In the genomic region with DNA sequence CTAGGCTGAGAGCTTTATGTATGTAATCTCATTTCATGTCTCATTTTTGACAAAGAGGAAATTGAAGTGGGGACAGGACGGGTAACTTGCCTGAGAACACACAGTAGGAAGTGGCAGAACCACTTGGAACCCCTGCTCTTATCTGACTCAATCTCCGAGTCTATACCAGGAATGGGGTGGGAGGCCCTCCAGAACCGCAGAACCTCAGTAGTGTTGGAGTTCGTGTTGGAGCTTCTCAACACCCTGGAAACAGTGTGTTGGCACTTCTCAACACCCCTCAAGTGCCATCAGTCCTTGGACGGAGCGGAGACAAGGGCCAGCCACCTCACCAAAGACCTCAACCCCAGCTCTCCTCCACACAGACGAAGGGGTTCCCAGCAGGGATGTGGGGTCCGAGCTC, we compare ENCODE assay signal across 16 cellular contexts. TPM values are rescaled to one million over a fixed set of nuclear protein-coding genes. Genes with fewer than 3 reads are reported as not detected.
DNase-seq lines count a peak whose midpoint lies in the region; ATAC-seq and TF ChIP-seq lines count a peak whose summit lies in the region.
"Had no signal": no experiment of that assay in that cellular context is flagged by ENCODE, and none has a peak within 500 bp of the region (broad histone marks: within the 10 kb centered on the region; RNA-seq: fewer than 3 reads in every experiment).

No MANE protein-coding gene starts in this region.

- H3K4me2 ChIP-seq in osteoblast (ENCODE audit: insufficient read depth, low read length) = no peak overlapping the region

- intact Hi-C loops in left lung (cut with DNase I) = no loop called here
- intact Hi-C loops in activated naive CD4-positive, alpha-beta T cell treated with anti-CD3 and anti-CD28 coated beads for 36 hours (cut with micrococcal nuclease) = loop anchor here (10.0 kb wide), 1 partner anchor 52 kb away; no protein-coding TSS in a partner anchor

- DNase-seq in CD1c-positive myeloid dendritic cell (ENCODE audit: extremely low spot score) = peak; percentile 65
- DNase-seq in KG1 (lab: John Stamatoyannopoulos, UW) = peak; percentile 36
- no peak for DNase-seq in left lung
- DNase-seq in osteoblast (ENCODE audit: insufficient read length, low spot score, missing footprints) = peak; percentile 50
- DNase-seq in NCI-H187 treated with DMSO at 0.1 percent for 48 hours (lab: John Stamatoyannopoulos, UW) = no peak
- DNase-seq in stimulated activated naive B cell treated with anti-CD40 and anti-IgM and Interleukin-4, amounts not matched to agents 10 μg/mL and 1 μg/mL and 100 μg/mL, for 72 hours = no peak
- DNase-seq in activated naive CD4-positive, alpha-beta T cell treated with anti-CD3 and anti-CD28 coated beads for 36 hours = no peak
- DNase-seq: BE2C; Caco-2; CD8-positive, alpha-beta memory T cell; DMS53; GF-D8 had no signal

- H3K79me2 ChIP-seq in osteoblast (ENCODE audit: insufficient read depth, low read length) = no peaks in the 10 kb centered on the region

- peak; percentile 52 for ATAC-seq in left lung
- no peak for ATAC-seq in HG02981 (IDR thresholded peaks at IDR 0.05; ENCODE audit: unreplicated experiment)
- ATAC-seq in stimulated activated naive B cell treated with anti-CD40 and anti-IgM and Interleukin-4, amounts not matched to agents 10 μg/mL and 1 μg/mL and 100 μg/mL, for 72 hours (replicated peaks) = no peak
- ATAC-seq: HCT116 had no signal

- H3K27me3 Mint-ChIP-seq in stimulated activated naive B cell treated with anti-CD40 and anti-IgM and Interleukin-4, amounts not matched to agents 10 μg/mL and 1 μg/mL and 100 μg/mL, for 72 hours = peaks cover 0 to 4% of the 10 kb centered on the region in 2 donors
- peaks cover 16% of the 10 kb centered on the region for H3K27me3 Mint-ChIP-seq in activated naive CD4-positive, alpha-beta T cell treated with anti-CD3 and anti-CD28 coated beads for 36 hours (ENCODE audit: low read depth)

- H3K4me3 ChIP-seq in left lung (no peak overlapping the region), osteoblast (ENCODE audit: insufficient read depth, low read length) (no peak overlapping the region)

- H2AFZ ChIP-seq in osteoblast (ENCODE audit: low read length) = no peak overlapping the region

- H3K4me1 ChIP-seq in left lung (peaks cover 11 to 41% of the 10 kb centered on the region in 2 donors), osteoblast (ENCODE audit: insufficient read depth, low read length) (peaks cover 14% of the 10 kb centered on the region)
- H3K4me1 ChIP-seq: BE2C had no signal

- CTCF ChIA-PET in activated naive CD4-positive, alpha-beta T cell treated with anti-CD3 and anti-CD28 coated beads for 36 hours (lab: Charles Lee) = interaction anchor here (0.6 to 1.9 kb wide), 5 partner anchors 27 to 130 kb away, joined by 3 to 8 read pairs (median 8); no protein-coding TSS in a partner anchor

- H3K4me1 Mint-ChIP-seq in stimulated activated naive B cell treated with anti-CD40 and anti-IgM and Interleukin-4, amounts not matched to agents 10 μg/mL and 1 μg/mL and 100 μg/mL, for 72 hours = peaks cover 13 to 24% of the 10 kb centered on the region in 2 donors
- H3K4me1 Mint-ChIP-seq in activated naive CD4-positive, alpha-beta T cell treated with anti-CD3 and anti-CD28 coated beads for 36 hours (ENCODE audit: low read depth) = peaks cover 18% of the 10 kb centered on the region

- H3K9me3 Mint-ChIP-seq in stimulated activated naive B cell treated with anti-CD40 and anti-IgM and Interleukin-4, amounts not matched to agents 10 μg/mL and 1 μg/mL and 100 μg/mL, for 72 hours = no peaks in the 10 kb centered on the region
- no peaks in the 10 kb centered on the region for H3K9me3 Mint-ChIP-seq in activated naive CD4-positive, alpha-beta T cell treated with anti-CD3 and anti-CD28 coated beads for 36 hours
- H3K9me3 Mint-ChIP-seq: CD14-positive monocyte; CD8-positive, alpha-beta memory T cell had no signal

- no peak overlapping the region for H3K27ac Mint-ChIP-seq in stimulated activated naive B cell treated with anti-CD40 and anti-IgM and Interleukin-4, amounts not matched to agents 10 μg/mL and 1 μg/mL and 100 μg/mL, for 72 hours
- no peak overlapping the region for H3K27ac Mint-ChIP-seq in activated naive CD4-positive, alpha-beta T cell treated with anti-CD3 and anti-CD28 coated beads for 36 hours
- H3K27ac Mint-ChIP-seq: CD8-positive, alpha-beta memory T cell had no signal

- no peak overlapping the region for H3K4me3 Mint-ChIP-seq in stimulated activated naive B cell treated with anti-CD40 and anti-IgM and Interleukin-4, amounts not matched to agents 10 μg/mL and 1 μg/mL and 100 μg/mL, for 72 hours
- H3K4me3 Mint-ChIP-seq in activated naive CD4-positive, alpha-beta T cell treated with anti-CD3 and anti-CD28 coated beads for 36 hours = no peak overlapping the region
- H3K4me3 Mint-ChIP-seq: CD14-positive monocyte; CD8-positive, alpha-beta memory T cell had no signal

- no peak for TF ChIP-seq CTCF in left lung (IDR thresholded peaks at IDR 0.05)
- TF ChIP-seq CTCF in osteoblast (IDR thresholded peaks at IDR 0.05; ENCODE audit: extremely low read depth, low read depth, low read length) = no peak

- H3K27me3 ChIP-seq in left lung (no peaks in the 10 kb centered on the region), osteoblast (ENCODE audit: insufficient read depth, low read length) (no peaks in the 10 kb centered on the region)

- no peaks in the 10 kb centered on the region for H3K36me3 Mint-ChIP-seq in stimulated activated naive B cell treated with anti-CD40 and anti-IgM and Interleukin-4, amounts not matched to agents 10 μg/mL and 1 μg/mL and 100 μg/mL, for 72 hours
- H3K36me3 Mint-ChIP-seq in activated naive CD4-positive, alpha-beta T cell treated with anti-CD3 and anti-CD28 coated beads for 36 hours (ENCODE audit: low read depth) = no peaks in the 10 kb centered on the region
- H3K36me3 Mint-ChIP-seq: CD14-positive monocyte had no signal

- no peaks in the 10 kb centered on the region for H3K9me3 ChIP-seq in left lung
- H3K9me3 ChIP-seq in osteoblast (ENCODE audit: low read depth, low read length) = no peaks in the 10 kb centered on the region
- H3K9me3 ChIP-seq: BE2C, Caco-2 had no signal

- H3K27ac ChIP-seq in left lung = peak overlapping the region in 1 of 2 donors; percentile 65
- H3K27ac ChIP-seq in osteoblast (ENCODE audit: low read depth, low read length) = no peak overlapping the region
- H3K27ac ChIP-seq: HL-60 had no signal

- H3K36me3 ChIP-seq in left lung (peaks cover 0 to 4% of the 10 kb centered on the region in 2 donors), osteoblast (ENCODE audit: insufficient read depth, low read length) (no peaks in the 10 kb centered on the region)
- H3K36me3 ChIP-seq: BE2C had no signal

- H4K20me1 ChIP-seq in osteoblast (ENCODE audit: insufficient read depth, low read length) = no peaks in the 10 kb centered on the region

RNA-seq across cellular contexts. Expression of a gene that starts 38.7 kb away (rescaled TPM):
- 10 to 100 TPM in 1 of 2 donors, 1 to 10 TPM in 1; 9.4 to 19.2 TPM for total RNA-seq in left lung
- 4.3 and 6.2 TPM in 2 replicates for total RNA-seq in osteoblast
- total RNA-seq in activated naive CD4-positive, alpha-beta T cell treated with anti-CD3 and anti-CD28 coated beads for 36 hours = 10 to 100 TPM; 65.1 to 67.0 TPM

RNA-seq across cellular contexts. Expression of a gene that starts 41.3 kb away (rescaled TPM):
- total RNA-seq in left lung (100 to 1,000 TPM; 232 to 248 TPM), osteoblast (102 and 116 TPM in 2 replicates)
- 10 to 100 TPM; 68.5 to 73.5 TPM for total RNA-seq in activated naive CD4-positive, alpha-beta T cell treated with anti-CD3 and anti-CD28 coated beads for 36 hours

RNA-seq across cellular contexts. Expression of a gene that starts 53.0 kb away (rescaled TPM):
- not detected for total RNA-seq in left lung
- not detected in 2 replicates for total RNA-seq in osteoblast
- total RNA-seq in activated naive CD4-positive, alpha-beta T cell treated with anti-CD3 and anti-CD28 coated beads for 36 hours = not detected
- total RNA-seq: Caco-2; CD8-positive, alpha-beta memory T cell had no signal

Comparison
In these comparisons a context has a peak if more than half of its experiments do, and no peak if none do; other contexts are left out.
1. DNase-seq: peak in CD1c-positive myeloid dendritic cell (single experiment), KG1 (single experiment) and osteoblast (single experiment); none in left lung (0 of 2), NCI-H187 treated with DMSO at 0.1 percent for 48 hours (single experiment), stimulated activated naive B cell treated with anti-CD40 and anti-IgM and Interleukin-4, amounts not matched to agents 10 μg/mL and 1 μg/mL and 100 μg/mL, for 72 hours (single experiment) and activated naive CD4-positive, alpha-beta T cell treated with anti-CD3 and anti-CD28 coated beads for 36 hours (single experiment).